Comparison of ENCODE assay signal across 1 cellular context in genomic region chr14:95269493-95269892, GRCh38.
TF ChIP-seq lines count a peak whose summit lies in the region.

No MANE protein-coding gene starts in this region.

TF ChIP-seq in H1, 55 proteins besides CTCF, POLR2A, EP300 and RAD21:
- TF ChIP-seq, protein P1, sequence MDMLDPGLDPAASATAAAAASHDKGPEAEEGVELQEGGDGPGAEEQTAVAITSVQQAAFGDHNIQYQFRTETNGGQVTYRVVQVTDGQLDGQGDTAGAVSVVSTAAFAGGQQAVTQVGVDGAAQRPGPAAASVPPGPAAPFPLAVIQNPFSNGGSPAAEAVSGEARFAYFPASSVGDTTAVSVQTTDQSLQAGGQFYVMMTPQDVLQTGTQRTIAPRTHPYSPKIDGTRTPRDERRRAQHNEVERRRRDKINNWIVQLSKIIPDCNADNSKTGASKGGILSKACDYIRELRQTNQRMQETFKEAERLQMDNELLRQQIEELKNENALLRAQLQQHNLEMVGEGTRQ (IDR thresholded peaks at IDR 0.05; ENCODE audit: low read length): no peak
- TF ChIP-seq BCL11A (IDR thresholded peaks at IDR 0.05; ENCODE audit: low read depth in 2 of 2, low read length in 2 of 2) (no peak), KDM4A (IDR thresholded peaks at IDR 0.05; ENCODE audit: low read depth, low read length, severe bottlenecking) (no peak), RXRA (IDR thresholded peaks at IDR 0.05; ENCODE audit: insufficient read depth, low read depth, low read length) (no peak), EGR1 (IDR thresholded peaks at IDR 0.05; ENCODE audit: borderline replicate concordance, low read depth, low read length) (no peak), TCF12 (IDR thresholded peaks at IDR 0.05; ENCODE audit: low read depth, low read length) (no peak), GTF2F1 (IDR thresholded peaks at IDR 0.05; ENCODE audit: borderline replicate concordance, low read depth, low read length) (no peak), SP1 (IDR thresholded peaks at IDR 0.05; ENCODE audit: low read depth, low read length) (no peak), CTBP2 (IDR thresholded peaks at IDR 0.05; ENCODE audit: borderline replicate concordance, insufficient read depth, insufficient read length, low read length) (no peak), FOSL1 (IDR thresholded peaks at IDR 0.05; ENCODE audit: insufficient read depth, low read depth, low read length) (no peak), CBX8 (IDR thresholded peaks at IDR 0.05; ENCODE audit: borderline replicate concordance, low read depth, low read length) (no peak), YY1 (IDR thresholded peaks at IDR 0.05; ENCODE audit: low read depth, low read length) (no peak), CEBPB (IDR thresholded peaks at IDR 0.05; ENCODE audit: low read depth, low read length) (no peak), SAP30 (IDR thresholded peaks at IDR 0.05; ENCODE audit: insufficient read depth, insufficient replicate concordance, low read length) (no peak), RNF2 (IDR thresholded peaks at IDR 0.05; ENCODE audit: borderline replicate concordance, low read depth, low read length, missing control alignments, poor library complexity, severe bottlenecking) (no peak)
